10 cellular contexts compared by ENCODE assay signal in genomic region chr9:132407196-132407595, GRCh38. TPM values are rescaled to one million over a fixed set of nuclear protein-coding genes. Genes with fewer than 3 reads are reported as not detected.
DNase-seq lines count a peak whose midpoint lies in the region; TF ChIP-seq lines count a peak whose summit lies in the region.
"Had no signal": no experiment of that assay in that cellular context is flagged by ENCODE, and none has a peak within 500 bp of the region (broad histone marks: within the 10 kb centered on the region; RNA-seq: fewer than 3 reads in every experiment).

No MANE protein-coding gene starts in this region.

- TF ChIP-seq POLR2A in Peyer's patch (IDR thresholded peaks at IDR 0.05) (no peak), esophagus muscularis mucosa (IDR thresholded peaks at IDR 0.05; ENCODE audit: low read depth) (no peak)

- peaks cover 6% of the 10 kb centered on the region; the same call in 1 of the 2 replicates for H3K4me1 ChIP-seq in ES-I3 (ENCODE audit: insufficient read depth, low read length)
- H3K4me1 ChIP-seq in Peyer's patch = peaks cover 0 to 35% (median 11%) of the 10 kb centered on the region in 4 donors
- peaks cover 38 to 51% (median 44%) of the 10 kb centered on the region in 4 donors for H3K4me1 ChIP-seq in esophagus muscularis mucosa
- peaks cover 7% of the 10 kb centered on the region for H3K4me1 ChIP-seq in rectal smooth muscle tissue (ENCODE audit: control insufficient read depth, insufficient read depth, low read length)

- DNase-seq in Peyer's patch = no peak
- no peak for DNase-seq in esophagus muscularis mucosa (ENCODE audit: extremely low spot score)
- DNase-seq in AG08395 (ENCODE audit: low spot score) = no peak
- DNase-seq in DMS153 (lab: John Stamatoyannopoulos, UW) = no peak
- no peak for DNase-seq in NCI-H187 treated with DMSO at 0.1 percent for 48 hours (lab: John Stamatoyannopoulos, UW)
- DNase-seq in medulla oblongata (ENCODE audit: extremely low spot score) = no peak

- no peak for TF ChIP-seq EP300 in esophagus muscularis mucosa (IDR thresholded peaks at IDR 0.05)

- H3K36me3 ChIP-seq in ES-I3 (ENCODE audit: insufficient read depth, low read length) (no peaks in the 10 kb centered on the region), Peyer's patch (peaks cover 0 to 8% (median 0%) of the 10 kb centered on the region in 3 donors), esophagus muscularis mucosa (peaks cover 3 to 17% (median 12%) of the 10 kb centered on the region in 4 donors), rectal smooth muscle tissue (ENCODE audit: control insufficient read depth, insufficient read depth, low read length) (peaks cover under 1% of the 10 kb centered on the region)

- 82% methylated on average over 2 of the region's 2 CpGs for WGBS in esophagus muscularis mucosa

- H3K4me3 ChIP-seq in Peyer's patch (peak overlapping the region; percentile 68 to 73 (median 71)), esophagus muscularis mucosa (peak overlapping the region; percentile 69 to 84 (median 74)), rectal smooth muscle tissue (ENCODE audit: low read length) (peak overlapping the region; percentile 86)

- H3K9me3 ChIP-seq in ES-I3 (ENCODE audit: control insufficient read depth, insufficient read depth, low read length) = no peaks in the 10 kb centered on the region
- H3K9me3 ChIP-seq in Peyer's patch = no peaks in the 10 kb centered on the region
- H3K9me3 ChIP-seq in esophagus muscularis mucosa = no peaks in the 10 kb centered on the region

- H3K27ac ChIP-seq in Peyer's patch (peak overlapping the region in 1 of 4 donors; percentile 77), esophagus muscularis mucosa (replicated peaks in 1 of 4) (peak overlapping the region in 1 of 4 donors; percentile 28), rectal smooth muscle tissue (ENCODE audit: low read depth, low read length) (no peak overlapping the region)
- H3K27ac ChIP-seq: cardiac muscle cell had no signal

- H3K27me3 ChIP-seq in Peyer's patch = peaks cover 0 to 15% of the 10 kb centered on the region in 2 donors
- H3K27me3 ChIP-seq in esophagus muscularis mucosa = peaks cover 0 to 30% (median 24%) of the 10 kb centered on the region in 4 donors
- peaks cover 12% of the 10 kb centered on the region for H3K27me3 ChIP-seq in rectal smooth muscle tissue (ENCODE audit: control insufficient read depth, insufficient read depth, low read length)

- TF ChIP-seq CTCF in Peyer's patch (IDR thresholded peaks at IDR 0.05) (no peak), esophagus muscularis mucosa (IDR thresholded peaks at IDR 0.05) (no peak)

- H3K9ac ChIP-seq in ES-I3 (ENCODE audit: low read depth, low read length) (peak overlapping the region; percentile 70; the same call in 1 of the 2 replicates), rectal smooth muscle tissue (ENCODE audit: low read length) (no peak overlapping the region)

- intact Hi-C loops in esophagus muscularis mucosa (cut with DNase I) = no loop called here

RNA-seq across cellular contexts. Expression of gene TTF1, which starts 0.6 kb away (rescaled TPM):
- total RNA-seq in Peyer's patch = 10 to 100 TPM in 2 of 4 donors, 1 to 10 TPM in 2; 8.9 to 26.4 (median 9.9) TPM
- 10 to 100 TPM in 3 of 4 donors, 1 to 10 TPM in 1; 9.6 to 17.2 (median 12.8) TPM for total RNA-seq in esophagus muscularis mucosa

RNA-seq across cellular contexts. Expression of gene CFAP77, which starts 2.8 kb away (rescaled TPM):
- total RNA-seq in Peyer's patch (not detected), esophagus muscularis mucosa (not detected)
- total RNA-seq: myocyte had no signal

RNA-seq across cellular contexts. Expression of gene SETX, which starts 52.4 kb away (rescaled TPM):
- total RNA-seq in Peyer's patch (100 to 1,000 TPM in 1 of 4 donors, 10 to 100 TPM in 3; 49.7 to 106 (median 63.0) TPM), esophagus muscularis mucosa (10 to 100 TPM; 44.1 to 46.9 (median 45.9) TPM)
